Comparison of ENCODE assay signal across 15 cellular contexts in the genomic region with DNA sequence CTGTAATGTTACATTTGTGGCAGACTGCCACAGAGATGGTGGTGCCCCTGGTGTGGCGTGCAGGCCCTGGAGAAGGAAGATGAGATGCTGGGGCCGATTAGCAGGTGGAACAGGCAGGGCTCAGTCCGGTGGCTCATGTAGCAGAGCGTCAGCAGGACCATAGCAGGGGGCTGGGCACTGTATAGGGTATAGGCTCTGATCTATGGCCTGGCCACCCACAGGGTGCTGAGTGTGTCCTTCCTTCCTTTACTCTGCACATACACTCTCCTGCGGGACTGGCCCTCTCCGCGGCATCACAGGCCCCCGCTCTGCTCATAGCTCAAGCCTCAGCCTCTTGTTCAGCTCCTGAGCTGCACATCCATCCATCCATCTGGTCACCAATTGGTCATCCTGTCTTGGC.
DNase-seq lines count a peak whose midpoint lies in the region; ATAC-seq and TF ChIP-seq lines count a peak whose summit lies in the region.
"Had no signal": no experiment of that assay in that cellular context is flagged by ENCODE, and none has a peak within 500 bp of the region (broad histone marks: within the 10 kb centered on the region; RNA-seq: fewer than 3 reads in every experiment).

No MANE protein-coding gene starts in this region.

- no peak for DNase-seq in natural killer cell treated with Interleukin-12 subunit alpha and Interleukin-12 subunit beta and Interleukin-15 and Interleukin-18, amount 100 ng/mL, for 72 hours (ENCODE audit: low spot score)
- no peak for DNase-seq in natural killer cell
- DNase-seq in neural progenitor cell (ENCODE audit: low spot score): peak; percentile 9
- DNase-seq in HuH-7 (ENCODE audit: low spot score): no peak
- DNase-seq in GM23248: no peak
- DNase-seq in NCI-H2196 (lab: John Stamatoyannopoulos, UW; ENCODE audit: unreplicated experiment): no peak
- DNase-seq: ACHN; CD4-positive, alpha-beta memory T cell; DMS79; H7 had no signal

- H3K4me3 Mint-ChIP-seq in natural killer cell treated with Interleukin-12 subunit alpha and Interleukin-12 subunit beta and Interleukin-15 and Interleukin-18, amount 100 ng/mL, for 72 hours: no peak overlapping the region
- H3K4me3 Mint-ChIP-seq in natural killer cell: no peak overlapping the region
- H3K4me3 Mint-ChIP-seq in neural progenitor cell: no peak overlapping the region
- H3K4me3 Mint-ChIP-seq in stimulated activated memory B cell treated with anti-CD40 and anti-IgM and Interleukin-4, amounts not matched to agents 10 μg/mL and 1 μg/mL and 100 μg/mL, for 72 hours: no peak overlapping the region
- H3K4me3 Mint-ChIP-seq: CD4-positive, alpha-beta memory T cell; GM23338 had no signal

- intact Hi-C loops in natural killer cell (cut with micrococcal nuclease): no loop called here

- peaks cover 0 to 2% of the 10 kb centered on the region in 2 donors for H3K27me3 Mint-ChIP-seq in natural killer cell treated with Interleukin-12 subunit alpha and Interleukin-12 subunit beta and Interleukin-15 and Interleukin-18, amount 100 ng/mL, for 72 hours
- peaks cover 0 to 8% of the 10 kb centered on the region in 2 donors for H3K27me3 Mint-ChIP-seq in natural killer cell (ENCODE audit: low read depth in 2 of 2)
- H3K27me3 Mint-ChIP-seq in neural progenitor cell (ENCODE audit: insufficient read depth, low read depth): peaks cover 40% of the 10 kb centered on the region
- no peaks in the 10 kb centered on the region for H3K27me3 Mint-ChIP-seq in stimulated activated memory B cell treated with anti-CD40 and anti-IgM and Interleukin-4, amounts not matched to agents 10 μg/mL and 1 μg/mL and 100 μg/mL, for 72 hours

- H3K79me2 ChIP-seq in neural progenitor cell (ENCODE audit: low read depth) (no peaks in the 10 kb centered on the region), GM23248 (ENCODE audit: insufficient read depth) (no peaks in the 10 kb centered on the region)

- H3K36me3 ChIP-seq in neural progenitor cell: no peaks in the 10 kb centered on the region
- H3K36me3 ChIP-seq in GM23248 (ENCODE audit: low read depth): no peaks in the 10 kb centered on the region
- H3K36me3 ChIP-seq: BLaER1 treated with 17β-estradiol and CSF1 and Interleukin-3, amounts not matched to agents 10 nM and 100 nM had no signal

- H3K27me3 ChIP-seq in neural progenitor cell (no peaks in the 10 kb centered on the region), GM23248 (replicated peaks; ENCODE audit: insufficient read depth) (no peaks in the 10 kb centered on the region)
- H3K27me3 ChIP-seq: BLaER1 treated with 17β-estradiol and CSF1 and Interleukin-3, amounts not matched to agents 10 nM and 100 nM had no signal

- 80% methylated on average over 8 of the region's 8 CpGs for WGBS in GM23248 (ENCODE audit: low coverage in 1 of 2, low lambda C conversion rate in 2 of 2, missing lambda C conversion rate in 2 of 2), 2 experiments

- H3K9me2 ChIP-seq in GM23248 (ENCODE audit: insufficient read depth): no peaks in the 10 kb centered on the region

- TF ChIP-seq CTCF in natural killer cell (IDR thresholded peaks at IDR 0.05) (no peak), neural progenitor cell (IDR thresholded peaks at IDR 0.05) (no peak)

- H3K4me1 Mint-ChIP-seq in natural killer cell treated with Interleukin-12 subunit alpha and Interleukin-12 subunit beta and Interleukin-15 and Interleukin-18, amount 100 ng/mL, for 72 hours (ENCODE audit: low read depth in 2 of 2): no peaks in the 10 kb centered on the region
- H3K4me1 Mint-ChIP-seq in natural killer cell (no peaks in the 10 kb centered on the region), neural progenitor cell (peaks cover 38% of the 10 kb centered on the region)
- no peaks in the 10 kb centered on the region for H3K4me1 Mint-ChIP-seq in stimulated activated memory B cell treated with anti-CD40 and anti-IgM and Interleukin-4, amounts not matched to agents 10 μg/mL and 1 μg/mL and 100 μg/mL, for 72 hours
- H3K4me1 Mint-ChIP-seq: CD4-positive, alpha-beta memory T cell had no signal

- H3F3A ChIP-seq in neural progenitor cell (ENCODE audit: low read depth): peaks cover 26% of the 10 kb centered on the region
- no peaks in the 10 kb centered on the region for H3F3A ChIP-seq in GM23248 (ENCODE audit: insufficient read depth)

- H3K4me3 ChIP-seq in neural progenitor cell (no peak overlapping the region), GM23248 (no peak overlapping the region)
- H3K4me3 ChIP-seq: BLaER1 treated with 17β-estradiol and CSF1 and Interleukin-3, amounts not matched to agents 10 nM and 100 nM; GM12878; GM23338 had no signal

- H3K4me2 ChIP-seq in neural progenitor cell: peak overlapping the region; percentile 48
- H3K4me2 ChIP-seq in GM23248 (ENCODE audit: unreplicated experiment): no peak overlapping the region
- H3K4me2 ChIP-seq: BLaER1 treated with 17β-estradiol and CSF1 and Interleukin-3, amounts not matched to agents 10 nM and 100 nM; GM23338 had no signal

- H2AFZ ChIP-seq in neural progenitor cell (replicated peaks) (no peak overlapping the region), GM23248 (no peak overlapping the region)

- H3K36me3 Mint-ChIP-seq in natural killer cell treated with Interleukin-12 subunit alpha and Interleukin-12 subunit beta and Interleukin-15 and Interleukin-18, amount 100 ng/mL, for 72 hours: no peaks in the 10 kb centered on the region
- H3K36me3 Mint-ChIP-seq in natural killer cell (no peaks in the 10 kb centered on the region), neural progenitor cell (no peaks in the 10 kb centered on the region)
- no peaks in the 10 kb centered on the region for H3K36me3 Mint-ChIP-seq in stimulated activated memory B cell treated with anti-CD40 and anti-IgM and Interleukin-4, amounts not matched to agents 10 μg/mL and 1 μg/mL and 100 μg/mL, for 72 hours
- H3K36me3 Mint-ChIP-seq: CD4-positive, alpha-beta memory T cell had no signal

- peak; percentile 32 to 52 for ATAC-seq in natural killer cell treated with Interleukin-12 subunit alpha and Interleukin-12 subunit beta and Interleukin-15 and Interleukin-18, amount 100 ng/mL, for 72 hours
- ATAC-seq in natural killer cell (no peak), HG03280 (IDR thresholded peaks at IDR 0.05; ENCODE audit: unreplicated experiment) (no peak)
- peak; percentile 36 for ATAC-seq in stimulated activated memory B cell treated with anti-CD40 and anti-IgM and Interleukin-4, amounts not matched to agents 10 μg/mL and 1 μg/mL and 100 μg/mL, for 72 hours
- ATAC-seq: GM12878, GM23338 had no signal

- no peaks in the 10 kb centered on the region for H3K9me3 ChIP-seq in neural progenitor cell (ENCODE audit: low read depth)
- no peaks in the 10 kb centered on the region for H3K9me3 ChIP-seq in GM23248 (ENCODE audit: low read depth)
- H3K9me3 ChIP-seq: BLaER1 treated with 17β-estradiol and CSF1 and Interleukin-3, amounts not matched to agents 10 nM and 100 nM had no signal

- in situ Hi-C loops in GM23248 (cut with MboI): no loop called here

- H3K9me3 Mint-ChIP-seq in natural killer cell treated with Interleukin-12 subunit alpha and Interleukin-12 subunit beta and Interleukin-15 and Interleukin-18, amount 100 ng/mL, for 72 hours: no peaks in the 10 kb centered on the region
- no peaks in the 10 kb centered on the region for H3K9me3 Mint-ChIP-seq in natural killer cell
- no peaks in the 10 kb centered on the region for H3K9me3 Mint-ChIP-seq in neural progenitor cell
- no peaks in the 10 kb centered on the region for H3K9me3 Mint-ChIP-seq in stimulated activated memory B cell treated with anti-CD40 and anti-IgM and Interleukin-4, amounts not matched to agents 10 μg/mL and 1 μg/mL and 100 μg/mL, for 72 hours
- H3K9me3 Mint-ChIP-seq: CD4-positive, alpha-beta memory T cell; GM23338 had no signal

- H3K27ac ChIP-seq in neural progenitor cell (peak overlapping the region; percentile 15), GM23248 (no peak overlapping the region)
- H3K27ac ChIP-seq: BLaER1 treated with 17β-estradiol and CSF1 and Interleukin-3, amounts not matched to agents 10 nM and 100 nM had no signal

- peaks cover 24% of the 10 kb centered on the region for H3K4me1 ChIP-seq in neural progenitor cell
- peaks cover 11% of the 10 kb centered on the region for H3K4me1 ChIP-seq in GM23248 (ENCODE audit: insufficient read depth)
- H3K4me1 ChIP-seq: BLaER1 treated with 17β-estradiol and CSF1 and Interleukin-3, amounts not matched to agents 10 nM and 100 nM had no signal

- H3K27ac Mint-ChIP-seq in natural killer cell treated with Interleukin-12 subunit alpha and Interleukin-12 subunit beta and Interleukin-15 and Interleukin-18, amount 100 ng/mL, for 72 hours: no peak overlapping the region
- H3K27ac Mint-ChIP-seq in natural killer cell (no peak overlapping the region), neural progenitor cell (no peak overlapping the region)
- H3K27ac Mint-ChIP-seq in stimulated activated memory B cell treated with anti-CD40 and anti-IgM and Interleukin-4, amounts not matched to agents 10 μg/mL and 1 μg/mL and 100 μg/mL, for 72 hours: no peak overlapping the region
- H3K27ac Mint-ChIP-seq: CD4-positive, alpha-beta memory T cell; GM23338 had no signal

- H3K9ac ChIP-seq in neural progenitor cell (no peak overlapping the region), GM23248 (no peak overlapping the region)
- H3K9ac ChIP-seq: BLaER1 treated with 17β-estradiol and CSF1 and Interleukin-3, amounts not matched to agents 10 nM and 100 nM had no signal

- no peaks in the 10 kb centered on the region for H4K20me1 ChIP-seq in neural progenitor cell (ENCODE audit: low read depth)
- H4K20me1 ChIP-seq in GM23248 (ENCODE audit: insufficient read depth): no peaks in the 10 kb centered on the region
- H4K20me1 ChIP-seq: BLaER1 treated with 17β-estradiol and CSF1 and Interleukin-3, amounts not matched to agents 10 nM and 100 nM had no signal

Comparison
In these comparisons a context has a peak if more than half of its experiments do, and no peak if none do; other contexts are left out.
1. ATAC-seq: peak in natural killer cell treated with Interleukin-12 subunit alpha and Interleukin-12 subunit beta and Interleukin-15 and Interleukin-18, amount 100 ng/mL, for 72 hours (2 of 2) and stimulated activated memory B cell treated with anti-CD40 and anti-IgM and Interleukin-4, amounts not matched to agents 10 μg/mL and 1 μg/mL and 100 μg/mL, for 72 hours (single experiment); none in natural killer cell (0 of 3) and HG03280 (single experiment).